15 cellular contexts compared by ENCODE assay signal in the genomic region with DNA sequence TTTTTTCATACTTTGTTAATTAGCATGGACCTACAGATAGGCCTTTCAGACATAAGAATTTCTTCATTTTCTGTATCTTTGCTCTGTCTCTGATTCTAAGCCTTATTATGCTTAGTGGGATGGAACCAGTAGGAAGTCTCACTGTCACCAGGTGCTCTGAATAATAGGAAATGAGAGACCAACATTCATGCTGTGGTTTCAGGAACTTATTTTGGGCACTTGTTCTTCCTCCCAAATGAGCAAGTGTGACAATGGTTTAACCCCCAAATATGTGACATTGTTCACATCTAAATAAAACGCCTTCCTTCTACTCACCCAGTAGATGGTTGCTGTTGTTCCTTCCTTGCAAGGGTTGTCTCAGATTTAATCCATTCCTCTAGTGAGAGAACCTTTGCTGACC.
DNase-seq lines count a peak whose midpoint lies in the region; ATAC-seq and TF ChIP-seq lines count a peak whose summit lies in the region.
"Had no signal": no experiment of that assay in that cellular context is flagged by ENCODE, and none has a peak within 500 bp of the region (broad histone marks: within the 10 kb centered on the region; RNA-seq: fewer than 3 reads in every experiment).

No MANE protein-coding gene starts in this region.

- ATAC-seq in GM21526 (IDR thresholded peaks at IDR 0.05; ENCODE audit: low FRiP score, unreplicated experiment) (peak; percentile 73), HG03558 (IDR thresholded peaks at IDR 0.05; ENCODE audit: extremely low read depth, unreplicated experiment) (peak; percentile 43)

- peaks cover 53% of the 10 kb centered on the region for H3K4me1 ChIP-seq in Caco-2

- no peak overlapping the region for H3K4me3 ChIP-seq in Caco-2 (ENCODE audit: low read depth, low read length)
- H3K4me3 ChIP-seq: dorsolateral prefrontal cortex had no signal

- DNase-seq in Caco-2, result no peak
- DNase-seq in cerebellum (ENCODE audit: low spot score), result peak; percentile 9
- no peak for DNase-seq in G401 (ENCODE audit: low spot score)
- DNase-seq in H4 (ENCODE audit: low spot score), result no peak
- DNase-seq in NCI-H187 (lab: John Stamatoyannopoulos, UW), result no peak
- no peak for DNase-seq in effector CD8-positive, alpha-beta T cell (lab: John Stamatoyannopoulos, UW)
- DNase-seq: activated CD4-positive, alpha-beta T cell treated with anti-CD3 and anti-CD28 coated beads for 1 hour; activated T-cell treated with anti-CD3 and anti-CD28 coated beads for 4 hours; DMS53; dorsolateral prefrontal cortex; NCI-H187 treated with DMSO at 0.1 percent for 48 hours; stimulated activated CD4-positive, alpha-beta T cell treated with anti-CD3 and anti-CD28 coated beads, Interleukin-2, amount 100 ng/mL, for 48 hours; stimulated activated naive CD4-positive, alpha-beta T cell treated with Interleukin-2 at 50 U/mL for 16 hours had no signal

- H3K9me3 Mint-ChIP-seq in Caco-2 (ENCODE audit: unreplicated experiment), result no peaks in the 10 kb centered on the region

- no peak for TF ChIP-seq CTCF in Caco-2 (IDR thresholded peaks at IDR 0.05; ENCODE audit: insufficient read depth in 1 of 2, low read depth in 1 of 2, low read length in 1 of 2, severe bottlenecking in 1 of 2, unreplicated experiment in 1 of 2)

- no TSS peak for BruUV-seq in Caco-2 (replicated peaks; lab: Mats Ljungman, UMichigan)

- peaks cover 55% of the 10 kb centered on the region for H3K4me1 Mint-ChIP-seq in Caco-2 (ENCODE audit: low read depth, unreplicated experiment)

- POLR2A ChIA-PET in Caco-2 (lab: Charles Lee), result no interaction called here

- in situ Hi-C loops in G401 (cut with HindIII; ENCODE audit: low sequenced_read_pairs), result no loop called here

- H3K27ac Mint-ChIP-seq in Caco-2 (ENCODE audit: unreplicated experiment), result peak overlapping the region; percentile 8

- no peaks in the 10 kb centered on the region for H3K27me3 ChIP-seq in Caco-2 (replicated peaks; ENCODE audit: control insufficient read depth, insufficient read depth, low read length)

- CTCF ChIA-PET in Caco-2 (lab: Charles Lee), result no interaction called here

- H3K36me3 ChIP-seq in Caco-2 (ENCODE audit: control insufficient read depth, insufficient read depth, low read length), result no peaks in the 10 kb centered on the region

- no peaks in the 10 kb centered on the region for H3K9me3 ChIP-seq in Caco-2

- no peaks in the 10 kb centered on the region for H3K27me3 Mint-ChIP-seq in Caco-2 (ENCODE audit: insufficient read depth, unreplicated experiment)

- intact Hi-C loops in Caco-2 (cut with micrococcal nuclease; ENCODE audit: unreplicated experiment), result no loop called here

- peak overlapping the region; percentile 1 for H3K4me3 Mint-ChIP-seq in Caco-2 (ENCODE audit: unreplicated experiment)

- H3K36me3 Mint-ChIP-seq in Caco-2 (ENCODE audit: insufficient read depth, unreplicated experiment), result no peaks in the 10 kb centered on the region
